In the genomic region with DNA sequence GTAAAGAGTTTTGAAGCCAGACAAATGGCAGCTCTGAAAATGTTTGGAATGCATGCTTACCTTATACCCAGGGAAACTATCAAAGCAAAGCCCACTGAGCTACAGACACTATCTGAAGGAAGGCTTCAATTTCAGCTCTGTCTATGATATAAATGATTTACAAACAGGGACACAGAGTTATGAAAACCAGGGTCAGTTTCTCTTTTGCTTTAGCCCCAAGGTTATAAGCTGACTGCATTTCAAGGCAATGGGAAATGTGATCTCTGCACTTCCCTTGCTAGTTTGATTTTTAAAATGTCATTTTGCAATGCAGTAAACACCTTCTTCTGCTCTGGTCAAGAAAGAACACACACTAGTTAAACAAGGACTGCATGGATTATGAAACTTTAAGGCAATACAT, we compare ENCODE assay signal across 15 cellular contexts.
A peak's percentile ranks its signal among the peaks of the same experiment; 100 is the strongest.
DNase-seq lines count a peak whose midpoint lies in the region; ATAC-seq, FAIRE-seq and TF ChIP-seq lines count a peak whose summit lies in the region.
"Had no signal": no experiment of that assay in that cellular context is flagged by ENCODE, and none has a peak within 500 bp of the region (broad histone marks: within the 10 kb centered on the region; RNA-seq: fewer than 3 reads in every experiment).

No MANE protein-coding gene starts in this region.

- H3K9me3 ChIP-seq in right lobe of liver (no peaks in the 10 kb centered on the region), HepG2 (ENCODE audit: low read length) (no peaks in the 10 kb centered on the region), MM.1S (replicated peaks; ENCODE audit: insufficient read depth, low read length) (no peaks in the 10 kb centered on the region)
- H3K9me3 ChIP-seq: tibial artery had no signal

- in situ Hi-C loops in HepG2 (cut with HindIII; ENCODE audit: extremely low pct_ligation_motif_present, low pct_unique_long_range_greater_than_20kb) = no loop called here

- no peak overlapping the region for H3K27ac ChIP-seq in right lobe of liver
- H3K27ac ChIP-seq in HepG2 (ENCODE audit: extremely low read length, insufficient read depth, low read length) = no peak overlapping the region
- no peak overlapping the region for H3K27ac ChIP-seq in MM.1S (ENCODE audit: low read length)
- H3K27ac ChIP-seq: KMS-11, tibial artery had no signal

- H3K9ac ChIP-seq in HepG2 (ENCODE audit: insufficient read depth, low read depth, low read length) (no peak overlapping the region), MM.1S (ENCODE audit: low read length) (no peak overlapping the region)
- H3K9ac ChIP-seq: KMS-11 had no signal

- H3K4me2 ChIP-seq in HepG2 (ENCODE audit: low read depth, low read length) = no peak overlapping the region
- no peak overlapping the region for H3K4me2 ChIP-seq in MM.1S (ENCODE audit: low read depth, low read length)
- H3K4me2 ChIP-seq: KMS-11 had no signal

- H3K36me3 ChIP-seq in right lobe of liver (no peaks in the 10 kb centered on the region), HepG2 (replicated peaks in 1 of 2; ENCODE audit: control insufficient read depth in 1 of 2, insufficient read depth in 2 of 2, low read length in 2 of 2) (no peaks in the 10 kb centered on the region), MM.1S (replicated peaks; ENCODE audit: insufficient read depth, low read length) (no peaks in the 10 kb centered on the region; the same call in 1 of the 2 replicates)

- CTCF ChIA-PET in HepG2 (lab: Yijun Ruan, JAX; ENCODE audit: low intra/inter-chr PET ratio, low total read pairs) = no interaction called here

- no peaks in the 10 kb centered on the region for H4K20me1 ChIP-seq in HepG2 (ENCODE audit: insufficient read depth, low read length)
- H4K20me1 ChIP-seq in MM.1S (ENCODE audit: insufficient read depth, low read length) = no peaks in the 10 kb centered on the region

- FAIRE-seq in HepG2 (lab: Jason Lieb, UNC) = no peak
- FAIRE-seq: keratinocyte had no signal

- TF ChIP-seq CTCF in right lobe of liver (IDR thresholded peaks at IDR 0.05) (no peak), HepG2 (CRISPR knock-in tag; IDR thresholded peaks at IDR 0.05) (no peak), MM.1S (IDR thresholded peaks at IDR 0.05; ENCODE audit: low read length) (no peak)

- H3K27me3 ChIP-seq in right lobe of liver (no peaks in the 10 kb centered on the region), HepG2 (ENCODE audit: control insufficient read depth in 1 of 2, insufficient read depth in 2 of 2, low read length in 2 of 2) (no peaks in the 10 kb centered on the region), MM.1S (replicated peaks; ENCODE audit: insufficient read depth, low read length) (no peaks in the 10 kb centered on the region)
- H3K27me3 ChIP-seq: tibial artery had no signal

- no peak for TF ChIP-seq EP300 in HepG2 (IDR thresholded peaks at IDR 0.05; ENCODE audit: low read depth in 2 of 2, low read length in 2 of 2)
- TF ChIP-seq EP300 in HepG2 (CRISPR knock-in tag; IDR thresholded peaks at IDR 0.05; ENCODE audit: borderline replicate concordance) = no peak

- TF ChIP-seq POLR2A in right lobe of liver (IDR thresholded peaks at IDR 0.05) = no peak
- TF ChIP-seq POLR2A in HepG2 (IDR thresholded peaks at IDR 0.05; ENCODE audit: insufficient read depth in 1 of 2, low read depth in 2 of 2, low read length in 2 of 2) = no peak

- H3K4me1 ChIP-seq in right lobe of liver (peaks cover 0 to 5% (median 0%) of the 10 kb centered on the region in 4 donors), HepG2 (ENCODE audit: insufficient read depth, low read length) (no peaks in the 10 kb centered on the region), MM.1S (ENCODE audit: low read length) (no peaks in the 10 kb centered on the region)
- H3K4me1 ChIP-seq: tibial artery had no signal

- POLR2A ChIA-PET in HepG2 (lab: Yijun Ruan, JAX) = no interaction called here

- DNase-seq in right lobe of liver (no peak), HepG2 (ENCODE audit: low spot score) (no peak), fibroblast of gingiva (ENCODE audit: low read depth) (peak; percentile 30), NCI-H1417 (lab: John Stamatoyannopoulos, UW) (no peak), DMS 273 (lab: John Stamatoyannopoulos, UW; ENCODE audit: unreplicated experiment) (no peak), MM.1S (no peak), nucleus accumbens (lab: John Stamatoyannopoulos, UW) (no peak)
- DNase-seq: activated CD4-positive, CD25-positive, alpha-beta regulatory T cell treated with anti-CD3 and anti-CD28 coated beads, Interleukin-2, amount 50 U/mL, for 72 hours; central memory CD4-positive, alpha-beta T cell; NCI-H1436; NCI-H446 treated with DMSO at 0.1 percent for 48 hours; tibial artery had no signal

- H3F3A ChIP-seq in MM.1S (ENCODE audit: insufficient read depth, low read length) = no peaks in the 10 kb centered on the region

- H3K79me2 ChIP-seq in HepG2 (ENCODE audit: insufficient read depth, low read length) (no peaks in the 10 kb centered on the region), MM.1S (ENCODE audit: low read length) (no peaks in the 10 kb centered on the region)

- intact Hi-C loops in right lobe of liver (cut with DNase I) = no loop called here
- intact Hi-C loops in HepG2 (cut with micrococcal nuclease; ENCODE audit: unreplicated experiment) = no loop called here

- no peak overlapping the region for H3K4me3 ChIP-seq in right lobe of liver
- H3K4me3 ChIP-seq in HepG2 (replicated peaks in 1 of 3; ENCODE audit: insufficient read depth in 1 of 3, low read depth in 2 of 3, low read length in 3 of 3) = no peak overlapping the region
- no peak overlapping the region for H3K4me3 ChIP-seq in MM.1S (ENCODE audit: low read length)
- H3K4me3 ChIP-seq: tibial artery had no signal

- no peaks in the 10 kb centered on the region for H3K9me2 ChIP-seq in MM.1S (replicated peaks; ENCODE audit: insufficient read depth, low read length)

- no peak for TF ChIP-seq RAD21 in HepG2 (CRISPR knock-in tag; IDR thresholded peaks at IDR 0.05)

- no TSS peak for BruUV-seq in HepG2 (replicated peaks; lab: Mats Ljungman, UMichigan)

- ATAC-seq in right lobe of liver (peak; percentile 36 to 54 (median 50)), HepG2 (no peak), HG03139 (IDR thresholded peaks at IDR 0.05; ENCODE audit: unreplicated experiment) (peak; percentile 69)

- H2AFZ ChIP-seq in HepG2 (ENCODE audit: low read length) = no peak overlapping the region
- H2AFZ ChIP-seq in MM.1S (ENCODE audit: low read length) = no peak overlapping the region

TF ChIP-seq in HepG2, 621 proteins besides CTCF, POLR2A, EP300 and RAD21:
- no peak for TF ChIP-seq NCOA5 (CRISPR knock-in tag; IDR thresholded peaks at IDR 0.05)
- TF ChIP-seq BORCS8-MEF2B (CRISPR knock-in tag; IDR thresholded peaks at IDR 0.05) = no peak
- TF ChIP-seq ZNF549 (CRISPR knock-in tag; IDR thresholded peaks at IDR 0.05) = no peak
- TF ChIP-seq ZNF761 (CRISPR knock-in tag; conservative IDR thresholded peaks at IDR 0.05) = no peak
- no peak for TF ChIP-seq ZNF737 (CRISPR knock-in tag; IDR thresholded peaks at IDR 0.05; ENCODE audit: borderline replicate concordance)
- no peak for TF ChIP-seq SMAD1 (CRISPR knock-in tag; IDR thresholded peaks at IDR 0.05; ENCODE audit: borderline replicate concordance, low read depth)
- no peak for TF ChIP-seq HDAC2 (CRISPR knock-in tag; IDR thresholded peaks at IDR 0.05)
- TF ChIP-seq PHF21A (CRISPR knock-in tag; IDR thresholded peaks at IDR 0.05) = no peak
- TF ChIP-seq, protein P1, sequence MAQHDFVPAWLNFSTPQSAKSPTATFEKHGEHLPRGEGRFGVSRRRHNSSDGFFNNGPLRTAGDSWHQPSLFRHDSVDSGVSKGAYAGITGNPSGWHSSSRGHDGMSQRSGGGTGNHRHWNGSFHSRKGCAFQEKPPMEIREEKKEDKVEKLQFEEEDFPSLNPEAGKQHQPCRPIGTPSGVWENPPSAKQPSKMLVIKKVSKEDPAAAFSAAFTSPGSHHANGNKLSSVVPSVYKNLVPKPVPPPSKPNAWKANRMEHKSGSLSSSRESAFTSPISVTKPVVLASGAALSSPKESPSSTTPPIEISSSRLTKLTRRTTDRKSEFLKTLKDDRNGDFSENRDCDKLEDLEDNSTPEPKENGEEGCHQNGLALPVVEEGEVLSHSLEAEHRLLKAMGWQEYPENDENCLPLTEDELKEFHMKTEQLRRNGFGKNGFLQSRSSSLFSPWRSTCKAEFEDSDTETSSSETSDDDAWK (CRISPR knock-in tag; IDR thresholded peaks at IDR 0.05) = no peak
